ENCODE assay signal across 8 cellular contexts in genomic region chr1:208243522-208243850, GRCh38. TPM values are rescaled to one million over a fixed set of nuclear protein-coding genes. Genes with fewer than 3 reads are reported as not detected.
A peak's percentile ranks its signal among the peaks of the same experiment; 100 is the strongest.
DNase-seq lines count a peak whose midpoint lies in the region; ATAC-seq, FAIRE-seq and TF ChIP-seq lines count a peak whose summit lies in the region.

No MANE protein-coding gene starts in this region.

- no peak overlapping the region for H3K9ac ChIP-seq in Karpas-422 (ENCODE audit: low read length)
- H3K9ac ChIP-seq in K562 (ENCODE audit: insufficient read depth in 1 of 2, low read depth in 2 of 2, low read length in 2 of 2): peak overlapping the region in 1 of 2 experiments; percentile 88; a peak in 2 of 4 replicates
- H3K9ac ChIP-seq in stomach smooth muscle (ENCODE audit: low read length in 2 of 2): peak overlapping the region; percentile 80 to 83

- WGBS in K562 (ENCODE audit: insufficient coverage, low coverage, missing lambda C conversion rate): 1% methylated on average over 37 of the region's 37 CpGs

- TF ChIP-seq CTCF in Caco-2 (IDR thresholded peaks at IDR 0.05; ENCODE audit: insufficient read depth in 1 of 2, low read depth in 1 of 2, low read length in 1 of 2, severe bottlenecking in 1 of 2, unreplicated experiment in 1 of 2): no peak
- no peak for TF ChIP-seq CTCF in K562 (IDR thresholded peaks at IDR 0.05 in 2 of 3, conservative IDR thresholded peaks at IDR 0.05 in 1 of 3; ENCODE audit: insufficient read depth in 2 of 3, low read depth in 1 of 3, low read length in 3 of 3)

- DNase-seq in Caco-2: peak in 1 of 2 experiments; percentile 30
- no peak for DNase-seq in Karpas-422
- DNase-seq in K562 (ENCODE audit: extremely low read depth in 1 of 4, low spot score in 3 of 4): peak in 1 of 4 experiments; percentile 44
- DNase-seq in OCI-M2 (lab: John Stamatoyannopoulos, UW; ENCODE audit: unreplicated experiment): no peak
- DNase-seq in A172 (ENCODE audit: low spot score): no peak

- no peak for FAIRE-seq in K562 (lab: Jason Lieb, UNC)

- ATAC-seq in K562 (peak; percentile 40), HG03280 (IDR thresholded peaks at IDR 0.05; ENCODE audit: unreplicated experiment) (no peak)

- H3K4me2 ChIP-seq in Karpas-422 (ENCODE audit: low read depth, low read length, poor library complexity, severe bottlenecking) (peak overlapping the region; percentile 79), K562 (ENCODE audit: insufficient read depth, low read length) (peak overlapping the region; percentile 53)

- no peak for TF ChIP-seq POLR2A in K562 (conservative IDR thresholded peaks at IDR 0.05)

- peaks cover 13% of the 10 kb centered on the region for H3K4me1 Mint-ChIP-seq in Caco-2 (ENCODE audit: low read depth, unreplicated experiment)

- no peaks in the 10 kb centered on the region for H3K36me3 Mint-ChIP-seq in Caco-2 (ENCODE audit: insufficient read depth, unreplicated experiment)

- H3K9me2 ChIP-seq in Karpas-422 (replicated peaks; ENCODE audit: insufficient read depth, low read length): no peaks in the 10 kb centered on the region

- no peak for TF ChIP-seq RAD21 in K562 (CRISPR knock-in tag; conservative IDR thresholded peaks at IDR 0.05 in 1 of 2, IDR thresholded peaks at IDR 0.05 in 1 of 2)

- in situ Hi-C loops in K562 (cut with MboI): no loop called here

- POLR2A ChIA-PET in Caco-2 (lab: Charles Lee) (no interaction called here), K562 (lab: Yijun Ruan, JAX) (interaction anchor here (0.6 kb wide), 1 partner anchor 107 kb away, joined by 4 read pairs; no protein-coding TSS in a partner anchor)

- H4K20me1 ChIP-seq in Karpas-422 (ENCODE audit: insufficient read depth, low read depth, low read length) (no peaks in the 10 kb centered on the region), K562 (replicated peaks; ENCODE audit: control insufficient read depth, insufficient read depth, low read length) (no peaks in the 10 kb centered on the region; the same call in 1 of the 2 replicates)

- H3K9me3 ChIP-seq in Caco-2 (no peaks in the 10 kb centered on the region), Karpas-422 (ENCODE audit: low read length) (no peaks in the 10 kb centered on the region), K562 (replicated peaks; ENCODE audit: control insufficient read depth, insufficient read depth, low read depth, low read length) (no peaks in the 10 kb centered on the region), stomach smooth muscle (ENCODE audit: control insufficient read depth in 2 of 2, low read length in 2 of 2) (no peaks in the 10 kb centered on the region)

- TF ChIP-seq EP300 in K562 (IDR thresholded peaks at IDR 0.05; ENCODE audit: low read length): no peak

- H3K27me3 Mint-ChIP-seq in Caco-2 (ENCODE audit: insufficient read depth, unreplicated experiment): peaks cover 16% of the 10 kb centered on the region

- H2AFZ ChIP-seq in Karpas-422 (ENCODE audit: low read length) (no peak overlapping the region), K562 (ENCODE audit: low read depth, low read length) (peak overlapping the region; percentile 67)

- BruUV-seq in Caco-2 (replicated peaks; lab: Mats Ljungman, UMichigan) (no TSS peak), K562 (replicated peaks; lab: Mats Ljungman, UMichigan) (no TSS peak)

- H3K79me2 ChIP-seq in Karpas-422 (ENCODE audit: low read length): no peaks in the 10 kb centered on the region
- H3K79me2 ChIP-seq in K562 (ENCODE audit: control insufficient read depth, insufficient read depth, low read length): no peaks in the 10 kb centered on the region

- intact Hi-C loops in Caco-2 (cut with micrococcal nuclease; ENCODE audit: unreplicated experiment) (loop anchor here (10.0 kb wide), 1 partner anchor 359 kb away; no protein-coding TSS in a partner anchor), K562 (cut with micrococcal nuclease) (no loop called here)

- H3K4me1 ChIP-seq in Caco-2: peaks cover 21% of the 10 kb centered on the region
- H3K4me1 ChIP-seq in Karpas-422 (ENCODE audit: low read length): peaks cover 16% of the 10 kb centered on the region
- peaks cover 10 to 31% of the 10 kb centered on the region in 2 experiments; a peak in 4 of 5 replicates for H3K4me1 ChIP-seq in K562 (replicated peaks in 1 of 2; ENCODE audit: control insufficient read depth in 2 of 2, insufficient read depth in 2 of 2, low read length in 2 of 2)
- peaks cover 60% of the 10 kb centered on the region for H3K4me1 ChIP-seq in stomach smooth muscle (ENCODE audit: control insufficient read depth, insufficient read depth, low read length)

- no peaks in the 10 kb centered on the region for H3K9me3 Mint-ChIP-seq in Caco-2 (ENCODE audit: unreplicated experiment)

- peak overlapping the region; percentile 60 for H3K4me3 ChIP-seq in Caco-2 (ENCODE audit: low read depth, low read length)
- peak overlapping the region; percentile 64 for H3K4me3 ChIP-seq in Karpas-422 (ENCODE audit: low read length)
- H3K4me3 ChIP-seq in K562: peak overlapping the region; percentile 40
- peak overlapping the region; percentile 87 to 90 for H3K4me3 ChIP-seq in stomach smooth muscle (ENCODE audit: low read length in 2 of 2)

- H3K27ac Mint-ChIP-seq in Caco-2 (ENCODE audit: unreplicated experiment): no peak overlapping the region

- H3K27me3 ChIP-seq in Caco-2 (replicated peaks; ENCODE audit: control insufficient read depth, insufficient read depth, low read length): 0 out of 2 replicates have a peak, but pooled peaks cover 1% of the 10 kb centered on the region
- H3K27me3 ChIP-seq in Karpas-422 (ENCODE audit: low read length): 0 out of 2 replicates have a peak, but pooled peaks cover 2% of the 10 kb centered on the region
- peaks cover 16 to 38% of the 10 kb centered on the region in 2 experiments; a peak in 4 of 5 replicates for H3K27me3 ChIP-seq in K562 (ENCODE audit: control insufficient read depth in 2 of 2, insufficient read depth in 2 of 2, low read length in 2 of 2)
- peaks cover 2% of the 10 kb centered on the region for H3K27me3 ChIP-seq in layer of hippocampus (ENCODE audit: control insufficient read depth, insufficient read depth, low read length)
- no peaks in the 10 kb centered on the region for H3K27me3 ChIP-seq in stomach smooth muscle (ENCODE audit: control insufficient read depth in 1 of 2, insufficient read depth in 2 of 2, low read length in 2 of 2)

- CTCF ChIA-PET in Caco-2 (lab: Charles Lee) (interaction anchor here (0.9 to 6.1 kb wide), 7 partner anchors 9 to 246 kb away, joined by 3 to 46 read pairs (median 5); no protein-coding TSS in a partner anchor), K562 (lab: Yijun Ruan, JAX; ENCODE audit: low intra/inter-chr PET ratio) (interaction anchor here (0.7 to 3.6 kb wide), 3 partner anchors 111 to 221 kb away, joined by 3 to 22 read pairs (median 3); no protein-coding TSS in a partner anchor)

- H3K27ac ChIP-seq in Karpas-422 (ENCODE audit: low read length): no peak overlapping the region
- H3K27ac ChIP-seq in K562 (ENCODE audit: extremely low read depth, low read depth, low read length): no peak overlapping the region
- H3K27ac ChIP-seq in layer of hippocampus (ENCODE audit: low read depth, low read length): peak overlapping the region; percentile 81
- H3K27ac ChIP-seq in stomach smooth muscle (ENCODE audit: low read length): peak overlapping the region; percentile 87

- H3K36me3 ChIP-seq in Caco-2 (ENCODE audit: control insufficient read depth, insufficient read depth, low read length): no peaks in the 10 kb centered on the region
- no peaks in the 10 kb centered on the region for H3K36me3 ChIP-seq in Karpas-422 (ENCODE audit: insufficient read depth, low read length)
- H3K36me3 ChIP-seq in K562 (ENCODE audit: control insufficient read depth, insufficient read depth, low read length): no peaks in the 10 kb centered on the region
- H3K36me3 ChIP-seq in stomach smooth muscle (ENCODE audit: control insufficient read depth in 2 of 2, insufficient read depth in 2 of 2, low read length in 2 of 2): no peaks in the 10 kb centered on the region

- H3K9me1 ChIP-seq in K562 (ENCODE audit: control insufficient read depth, insufficient read depth, low read length): no peaks in the 10 kb centered on the region

- H3K4me3 Mint-ChIP-seq in Caco-2 (ENCODE audit: unreplicated experiment): peak overlapping the region; percentile 88

TF ChIP-seq in K562, 482 proteins besides CTCF, POLR2A, EP300 and RAD21 (continues in another document):
- TF ChIP-seq WHSC1 (IDR thresholded peaks at IDR 0.05; ENCODE audit: low read length) (no peak), NFIX (CRISPR knock-in tag; IDR thresholded peaks at IDR 0.05; ENCODE audit: low read depth) (no peak), SAP30 (IDR thresholded peaks at IDR 0.05; ENCODE audit: borderline replicate concordance, insufficient read depth, low read depth, low read length, poor library complexity, severe bottlenecking) (peak; percentile 51), NCOR1 (IDR thresholded peaks at IDR 0.05) (no peak), ZBTB7A (IDR thresholded peaks at IDR 0.05; ENCODE audit: borderline replicate concordance, control insufficient read depth, low read depth, low read length) (peak; percentile 44; the same call in 1 of the 2 replicates), RBBP5 (IDR thresholded peaks at IDR 0.05; ENCODE audit: borderline replicate concordance, insufficient read depth, low read length, poor library complexity, severe bottlenecking) (peak; percentile 42), HMGN3 (IDR thresholded peaks at IDR 0.05; ENCODE audit: borderline replicate concordance, extremely low read depth, insufficient read length, low read depth, low read length) (peak; percentile 47), NCOA2 (IDR thresholded peaks at IDR 0.05; ENCODE audit: partially characterized antibody in 2 of 2) (no peak)

RNA-seq across cellular contexts. Expression of gene PLXNA2, which starts 0.7 kb away (rescaled TPM):
- total RNA-seq in Caco-2 (2022) (3.2 and 5.7 TPM in 2 replicates), K562 (2014; rRNA removed) (0.29 and 0.32 TPM in 2 replicates), K562 (2014; rRNA removed; fragmentation: Illumina TruSeq; extraction: Trizol) (0.06 and 0.18 TPM in 2 replicates), K562 (2015; rRNA removed; fragmentation: Illumina TruSeq; extraction: Trizol) (0.36 and 0.41 TPM in 2 replicates), K562 (2021) (1.1 and 1.3 TPM in 2 replicates)
- total RNA-seq in Karpas-422 (2014; rRNA removed; shearing (Covaris generic); ENCODE audit: low replicate concordance): not detected in 2 replicates
- 0.70 and 3.5 TPM in 2 replicates for total RNA-seq in K562 (2011; cell fraction: chromatin; rRNA removed; ENCODE audit: low replicate concordance)
- total RNA-seq in K562 (2011; cell fraction: nucleolus; rRNA removed): 0.79 and 2.0 TPM in 2 replicates
- 0.81 and 0.99 TPM in 2 replicates for total RNA-seq in K562 (2011; cell fraction: nucleoplasm; rRNA removed)
- polyA plus RNA-seq in K562 (2011; rRNA removed) (0.41 and 0.75 TPM in 2 replicates), K562 (2014; fragmentation: Illumina TruSeq; extraction: Trizol) (0.24 and 0.39 TPM in 2 replicates), K562 (2014; fragmentation: Nextera tagmentation; extraction: Ambion mirVana) (under 1 TPM; 0.01 to 0.06 TPM), K562 (2014; rRNA removed) (0.16 and 0.77 TPM in 2 replicates)
- 0.32 and 1.4 TPM in 2 replicates for polyA plus RNA-seq in K562 (2011; cell fraction: cytosol; rRNA removed)
- 1.7 and 6.9 TPM in 2 replicates for polyA plus RNA-seq in K562 (2011; cell fraction: nucleus; rRNA removed)
- 0.42 and 0.48 TPM in 2 replicates for polyA plus RNA-seq in K562 (2012)
- 1.1 and 2.7 TPM in 2 replicates for polyA minus RNA-seq in K562 (2011; rRNA and poly(A)+ RNA removed)
- 2.0 and 2.6 TPM in 2 replicates for polyA minus RNA-seq in K562 (2011; cell fraction: cytosol; rRNA and poly(A)+ RNA removed)
- 3.1 and 8.1 TPM in 2 replicates for polyA minus RNA-seq in K562 (2011; cell fraction: nucleus; rRNA and poly(A)+ RNA removed)
- 6.8 and 15.8 TPM in 2 replicates for total RNA-seq in A172 (2014; rRNA removed; shearing (Covaris generic))

Comparison
In these comparisons a context has a peak if more than half of its experiments do, and no peak if none do; other contexts are left out.
1. H3K27ac ChIP-seq: peak in layer of hippocampus (single experiment) and stomach smooth muscle (single experiment); none in Karpas-422 (single experiment) and K562 (single experiment).
2. Peak in every context shown above with its lines, with median percentiles within 50 percentile points of each other: H3K4me3 ChIP-seq.